ENCODE assay signal across 11 cellular contexts in genomic region chr5:160387445-160387844, GRCh38. TPM values are rescaled to one million over a fixed set of nuclear protein-coding genes. Genes with fewer than 3 reads are reported as not detected.
"Had no signal": no experiment of that assay in that cellular context is flagged by ENCODE, and none has a peak within 500 bp of the region (broad histone marks: within the 10 kb centered on the region; RNA-seq: fewer than 3 reads in every experiment).

No MANE protein-coding gene starts in this region.

- H3K4me1 Mint-ChIP-seq: GM23338, H9 had no signal

- DNase-seq: H9, HCEC 1CT, HFFc6, IMR-90, KBM-7 had no signal

- ATAC-seq: GM23338 had no signal

- H3K9ac ChIP-seq: KMS-11 had no signal

- H3K27ac Mint-ChIP-seq: GM23338, H9, HFFc6 had no signal

- H3K27ac ChIP-seq: KMS-11 had no signal

- FAIRE-seq: H1, H54, HTR-8/SVneo had no signal

- H3K4me3 Mint-ChIP-seq: GM23338, H9, HFFc6 had no signal

- H3K4me3 ChIP-seq: GM23338 had no signal

- H3K4me2 ChIP-seq: GM23338, KMS-11 had no signal

- H2AFZ ChIP-seq: GM23338 had no signal

RNA-seq across cellular contexts. Expression of gene C1QTNF2, which starts 17.0 kb away (rescaled TPM):
- total RNA-seq: HT-29 had no signal
